27 cellular contexts compared by ENCODE assay signal in genomic region chr4:149889976-149890375, GRCh38.
"Had no signal": no experiment of that assay in that cellular context is flagged by ENCODE, and none has a peak within 500 bp of the region (broad histone marks: within the 10 kb centered on the region; RNA-seq: fewer than 3 reads in every experiment).

No MANE protein-coding gene starts in this region.

- H3K27me3 ChIP-seq: foreskin keratinocyte, gastroesophageal sphincter, heart right ventricle, neural progenitor cell, right atrium auricular region, suprapubic skin, transverse colon, upper lobe of right lung, uterus had no signal

- H3K27me3 Mint-ChIP-seq: effector memory CD8-positive, alpha-beta T cell had no signal

- ATAC-seq: effector memory CD8-positive, alpha-beta T cell; foreskin keratinocyte; gastroesophageal sphincter; heart right ventricle; mucosa of descending colon; naive thymus-derived CD4-positive, alpha-beta T cell; sciatic nerve; stimulated activated effector memory CD8-positive, alpha-beta T cell treated with anti-CD3 and anti-CD28 coated beads, Interleukin-12 subunit alpha, Interleukin-12 subunit beta, amount 100 ng/mL, for 72 hours; upper lobe of right lung had no signal

- H3K4me1 Mint-ChIP-seq: memory B cell; naive thymus-derived CD4-positive, alpha-beta T cell; neural progenitor cell; stimulated activated effector memory CD8-positive, alpha-beta T cell treated with anti-CD3 and anti-CD28 coated beads, Interleukin-12 subunit alpha, Interleukin-12 subunit beta, amount 100 ng/mL, for 72 hours had no signal

- H3K9ac ChIP-seq: neural progenitor cell had no signal

- H3K27ac ChIP-seq: foreskin keratinocyte, gastroesophageal sphincter, heart right ventricle, neural progenitor cell, prostate gland, right atrium auricular region, suprapubic skin, transverse colon, upper lobe of right lung, uterus had no signal

- H3K4me3 Mint-ChIP-seq: effector memory CD8-positive, alpha-beta T cell; memory B cell; naive thymus-derived CD4-positive, alpha-beta T cell; nephron; neural progenitor cell; stimulated activated effector memory CD8-positive, alpha-beta T cell treated with anti-CD3 and anti-CD28 coated beads, Interleukin-12 subunit alpha, Interleukin-12 subunit beta, amount 100 ng/mL, for 72 hours had no signal

- H3K4me1 ChIP-seq: gastroesophageal sphincter, heart right ventricle, neural progenitor cell, prostate gland, right atrium auricular region, upper lobe of right lung, uterus had no signal

- H3K4me3 ChIP-seq: gastroesophageal sphincter, heart right ventricle, lung, mucosa of descending colon, neural progenitor cell, prostate gland, right atrium auricular region, suprapubic skin, transverse colon, upper lobe of right lung, uterus had no signal

- H3K36me3 ChIP-seq: gastroesophageal sphincter, heart right ventricle, neural progenitor cell, prostate gland, right atrium auricular region, suprapubic skin, upper lobe of right lung, uterus had no signal

- H3K27ac Mint-ChIP-seq: effector memory CD8-positive, alpha-beta T cell; memory B cell; naive thymus-derived CD4-positive, alpha-beta T cell; neural progenitor cell; stimulated activated effector memory CD8-positive, alpha-beta T cell treated with anti-CD3 and anti-CD28 coated beads, Interleukin-12 subunit alpha, Interleukin-12 subunit beta, amount 100 ng/mL, for 72 hours had no signal

- H2AFZ ChIP-seq: neural progenitor cell had no signal

- H3K9me3 ChIP-seq: gastroesophageal sphincter, heart right ventricle, mucosa of descending colon, prostate gland, right atrium auricular region, suprapubic skin, transverse colon, upper lobe of right lung, uterus had no signal

- H3K36me3 Mint-ChIP-seq: memory B cell; neural progenitor cell; stimulated activated effector memory CD8-positive, alpha-beta T cell treated with anti-CD3 and anti-CD28 coated beads, Interleukin-12 subunit alpha, Interleukin-12 subunit beta, amount 100 ng/mL, for 72 hours had no signal

- H3K9me3 Mint-ChIP-seq: effector memory CD8-positive, alpha-beta T cell; memory B cell; nephron; neural progenitor cell had no signal

- H3K4me2 ChIP-seq: neural progenitor cell had no signal

- DNase-seq: cortex of kidney; effector memory CD8-positive, alpha-beta T cell; erythroblast; foreskin keratinocyte; glutamatergic neuron; heart right ventricle; hypothalamus; mucosa of descending colon; naive thymus-derived CD4-positive, alpha-beta T cell; stimulated activated CD4-positive, alpha-beta T cell treated with anti-CD3 and anti-CD28 coated beads, Interleukin-2, amount 100 ng/mL, for 24 hours; stimulated activated CD4-positive, alpha-beta T cell treated with anti-CD3 and anti-CD28 coated beads, Interleukin-4, amount 100 ng/mL, for 24 hours; stimulated activated naive CD4-positive, alpha-beta T cell treated with Interleukin-2 at 50 U/mL for 16 hours; transverse colon; upper lobe of right lung; uterus had no signal

- FAIRE-seq: endometrium, keratinocyte had no signal
